Comparison of ENCODE assay signal across 8 cellular contexts in the genomic region with DNA sequence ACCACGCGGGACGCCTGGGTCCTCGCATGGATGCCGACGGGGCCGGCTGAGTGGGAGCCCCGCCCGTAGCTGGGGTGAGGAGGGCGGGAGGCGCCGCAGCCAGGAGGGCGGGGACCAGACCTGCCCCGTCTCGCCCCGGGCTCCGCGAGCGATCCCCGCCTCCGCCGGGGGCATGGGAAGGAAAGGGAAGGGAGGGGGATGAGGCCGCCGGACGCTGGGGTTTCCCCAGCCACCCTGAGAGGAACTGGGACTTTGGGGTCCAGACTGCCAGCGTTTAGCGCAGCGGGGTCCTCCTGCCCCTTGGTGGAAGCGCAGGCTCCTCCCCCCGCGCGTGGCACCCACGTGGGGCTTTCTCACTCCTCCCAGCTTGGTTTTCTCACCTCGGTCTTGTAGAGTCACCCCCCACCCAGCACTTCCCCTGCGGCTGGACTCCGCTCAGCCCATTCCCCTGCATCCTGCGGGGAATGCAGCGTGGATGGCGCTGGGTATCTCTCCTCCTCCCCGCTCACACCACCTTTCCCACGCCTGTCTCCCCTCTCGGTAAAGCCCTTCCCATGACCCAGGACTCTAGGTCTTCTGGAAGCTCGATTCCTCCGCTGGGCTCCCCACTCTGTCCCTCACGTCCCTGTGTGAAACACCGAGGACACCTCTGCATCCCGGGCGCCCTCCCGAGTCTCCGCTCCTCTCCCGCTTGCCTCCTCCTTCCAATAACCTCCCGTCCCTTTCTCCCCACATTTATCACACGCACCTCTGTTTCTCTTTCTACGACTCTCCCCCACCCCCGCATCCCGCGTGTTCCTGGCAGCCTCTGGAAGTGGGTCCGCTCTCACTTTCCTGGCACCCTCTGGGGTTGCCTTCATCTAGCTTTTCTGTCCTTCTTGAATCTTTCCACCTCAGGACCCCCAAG. TPM values are rescaled to one million over a fixed set of nuclear protein-coding genes. Genes with fewer than 3 reads are reported as not detected.
DNase-seq lines count a peak whose midpoint lies in the region; ATAC-seq and TF ChIP-seq lines count a peak whose summit lies in the region.

No MANE protein-coding gene starts in this region.

- peak overlapping the region; percentile 95 for H3K27ac Mint-ChIP-seq in activated T-helper 1 cell treated with anti-CD3 and anti-CD28 coated beads, Interleukin-12 subunit alpha, Interleukin-12 subunit beta, Interleukin-2, Interleukin-4 antibody, amounts not matched to agents 30 ng/mL and 10 ng/mL and 1 ng/mL, durations not matched to agents 14 hours and 24 hours and 36 hours

- H3K4me3 Mint-ChIP-seq in activated T-helper 1 cell treated with anti-CD3 and anti-CD28 coated beads, Interleukin-12 subunit alpha, Interleukin-12 subunit beta, Interleukin-2, Interleukin-4 antibody, amounts not matched to agents 30 ng/mL and 10 ng/mL and 1 ng/mL, durations not matched to agents 14 hours and 24 hours and 36 hours = peak overlapping the region; percentile 95

- H3K9me2 ChIP-seq in PC-9 (ENCODE audit: insufficient read depth) = no peaks in the 10 kb centered on the region

- DNase-seq in GM12865 (ENCODE audit: low read depth) (peak; percentile 88), PC-9 (peak in 1 of 2 experiments; percentile 73), fibroblast of villous mesenchyme (ENCODE audit: low read depth) (peak; percentile 71), suprapubic skin (ENCODE audit: low spot score in 2 of 2) (peak in 1 of 2 donors; percentile 84), NCI-H1048 (lab: John Stamatoyannopoulos, UW) (no peak)
- DNase-seq in activated T-helper 1 cell treated with anti-CD3 and anti-CD28 coated beads, Interleukin-12 subunit alpha, Interleukin-12 subunit beta, Interleukin-2, Interleukin-4 antibody, amounts not matched to agents 30 ng/mL and 10 ng/mL and 1 ng/mL, durations not matched to agents 14 hours and 24 hours and 36 hours (ENCODE audit: low spot score) = peak; percentile 83

- intact Hi-C loops in PC-9 (cut with micrococcal nuclease; ENCODE audit: unreplicated experiment) = loop anchor here (1.0 to 10.0 kb wide), 5 partner anchors 25 to 689 kb away; a partner anchor contains a TSS
- intact Hi-C loops in activated T-helper 1 cell treated with anti-CD3 and anti-CD28 coated beads, Interleukin-12 subunit alpha, Interleukin-12 subunit beta, Interleukin-2, Interleukin-4 antibody, amounts not matched to agents 30 ng/mL and 10 ng/mL and 1 ng/mL, durations not matched to agents 14 hours and 24 hours and 36 hours (cut with micrococcal nuclease) = loop anchor here (1.0 to 5.0 kb wide), 11 partner anchors 13 to 1004 kb away; a partner anchor contains a TSS

- H3K27ac ChIP-seq in PC-9 (no peak overlapping the region), neutrophil (peak overlapping the region; percentile 98), suprapubic skin (peak overlapping the region; percentile 43)

- H3K4me2 ChIP-seq in PC-9 = peak overlapping the region; percentile 98

- peak overlapping the region; percentile 96 for H3K4me3 ChIP-seq in GM12865 (ENCODE audit: low read depth, low read length)
- peak overlapping the region; percentile 80 for H3K4me3 ChIP-seq in PC-9
- peak overlapping the region; percentile 98 for H3K4me3 ChIP-seq in fibroblast of villous mesenchyme (ENCODE audit: low read depth, low read length)
- H3K4me3 ChIP-seq in neutrophil (ENCODE audit: low read depth in 1 of 2, low read length in 1 of 2) = peak overlapping the region; percentile 98 to 100
- H3K4me3 ChIP-seq in suprapubic skin = peak overlapping the region; percentile 69

- TF ChIP-seq CTCF in GM12865 (IDR thresholded peaks at IDR 0.05; ENCODE audit: insufficient read depth, low read depth, low read length, missing control alignments) (no peak), PC-9 (conservative IDR thresholded peaks at IDR 0.05) (no peak), fibroblast of villous mesenchyme (IDR thresholded peaks at IDR 0.05; ENCODE audit: insufficient read depth, low read depth, low read length) (no peak), neutrophil (IDR thresholded peaks at IDR 0.05) (peak; percentile 27), suprapubic skin (IDR thresholded peaks at IDR 0.05) (no peak)

- CTCF ChIA-PET in PC-9 (lab: Charles Lee) = interaction anchor here (0.6 to 0.9 kb wide), 4 partner anchors 14 to 407 kb away, joined by 3 to 5 read pairs (median 4); no protein-coding TSS in a partner anchor

- peak; percentile 40 for ATAC-seq in HG02588 (IDR thresholded peaks at IDR 0.05; ENCODE audit: unreplicated experiment)

- POLR2A ChIA-PET in PC-9 (lab: Charles Lee; ENCODE audit: unreplicated experiment) = interaction anchor here (0.6 to 0.9 kb wide), 3 partner anchors 75 to 1065 kb away, joined by 4 to 13 read pairs (median 6); no protein-coding TSS in a partner anchor

- H3K4me1 ChIP-seq in PC-9 (replicated peaks; ENCODE audit: insufficient read depth) = peaks cover 15% of the 10 kb centered on the region
- H3K4me1 ChIP-seq in neutrophil (ENCODE audit: control insufficient read depth in 1 of 2, insufficient read depth in 1 of 2, low read depth in 1 of 2, low read length in 1 of 2) = peaks cover 61 to 73% of the 10 kb centered on the region in 2 experiments
- peaks cover 61% of the 10 kb centered on the region for H3K4me1 ChIP-seq in suprapubic skin

- H2AFZ ChIP-seq in PC-9 = peak overlapping the region; percentile 70

- H4K20me1 ChIP-seq in PC-9 (ENCODE audit: insufficient read depth) = no peaks in the 10 kb centered on the region

- H3K27me3 Mint-ChIP-seq in activated T-helper 1 cell treated with anti-CD3 and anti-CD28 coated beads, Interleukin-12 subunit alpha, Interleukin-12 subunit beta, Interleukin-2, Interleukin-4 antibody, amounts not matched to agents 30 ng/mL and 10 ng/mL and 1 ng/mL, durations not matched to agents 14 hours and 24 hours and 36 hours (ENCODE audit: insufficient read depth) = no peaks in the 10 kb centered on the region

- H3K9me3 ChIP-seq in PC-9 (ENCODE audit: insufficient read depth, low read depth) = no peaks in the 10 kb centered on the region
- H3K9me3 ChIP-seq in neutrophil = no peaks in the 10 kb centered on the region
- H3K9me3 ChIP-seq in suprapubic skin = no peaks in the 10 kb centered on the region

- H3K36me3 Mint-ChIP-seq in activated T-helper 1 cell treated with anti-CD3 and anti-CD28 coated beads, Interleukin-12 subunit alpha, Interleukin-12 subunit beta, Interleukin-2, Interleukin-4 antibody, amounts not matched to agents 30 ng/mL and 10 ng/mL and 1 ng/mL, durations not matched to agents 14 hours and 24 hours and 36 hours (ENCODE audit: low read depth) = peaks cover 26% of the 10 kb centered on the region

- no peak for TF ChIP-seq EP300 in suprapubic skin (IDR thresholded peaks at IDR 0.05)

- H3K36me3 ChIP-seq in PC-9 (ENCODE audit: low read depth) (no peaks in the 10 kb centered on the region), neutrophil (peaks cover 26% of the 10 kb centered on the region), suprapubic skin (peaks cover 8% of the 10 kb centered on the region)

- H3K27me3 ChIP-seq in PC-9 (ENCODE audit: insufficient read depth, low read depth) (no peaks in the 10 kb centered on the region), neutrophil (no peaks in the 10 kb centered on the region), suprapubic skin (no peaks in the 10 kb centered on the region)

- no TSS peak for BruUV-seq in PC-9 (replicated peaks; lab: Mats Ljungman, UMichigan)

- no peaks in the 10 kb centered on the region; the same call in 1 of the 2 replicates for H3K79me2 ChIP-seq in PC-9 (ENCODE audit: low read depth)

- under 1% methylated on average over 49 of the region's 58 CpGs for WGBS in suprapubic skin

- H3K4me1 Mint-ChIP-seq in activated T-helper 1 cell treated with anti-CD3 and anti-CD28 coated beads, Interleukin-12 subunit alpha, Interleukin-12 subunit beta, Interleukin-2, Interleukin-4 antibody, amounts not matched to agents 30 ng/mL and 10 ng/mL and 1 ng/mL, durations not matched to agents 14 hours and 24 hours and 36 hours (ENCODE audit: low read depth) = peaks cover 55% of the 10 kb centered on the region

- H3F3A ChIP-seq in PC-9 (ENCODE audit: insufficient read depth, low read depth) = peaks cover 15% of the 10 kb centered on the region; the same call in 1 of the 2 replicates

- H3K9me3 Mint-ChIP-seq in activated T-helper 1 cell treated with anti-CD3 and anti-CD28 coated beads, Interleukin-12 subunit alpha, Interleukin-12 subunit beta, Interleukin-2, Interleukin-4 antibody, amounts not matched to agents 30 ng/mL and 10 ng/mL and 1 ng/mL, durations not matched to agents 14 hours and 24 hours and 36 hours = no peaks in the 10 kb centered on the region

- no peak for TF ChIP-seq POLR2A in suprapubic skin (IDR thresholded peaks at IDR 0.05)

RNA-seq across cellular contexts. Expression of a gene that starts 2.1 kb away (rescaled TPM):
- 67.9 and 74.9 TPM in 2 replicates for total RNA-seq in PC-9 (2021)
- 108 and 112 TPM in 2 replicates for total RNA-seq in activated T-helper 1 cell treated with anti-CD3 and anti-CD28 coated beads, Interleukin-12 subunit alpha, Interleukin-12 subunit beta, Interleukin-2, Interleukin-4 antibody, amounts not matched to agents 30 ng/mL and 10 ng/mL and 1 ng/mL, durations not matched to agents 14 hours and 24 hours and 36 hours
- 7.8 and 16.8 TPM in 2 replicates for total RNA-seq in fibroblast of villous mesenchyme
- total RNA-seq in suprapubic skin = 10 to 100 TPM; 16.4 to 19.9 (median 17.4) TPM

RNA-seq across cellular contexts. Expression of a gene that starts 12.4 kb away (rescaled TPM):
- total RNA-seq in PC-9 (2021) = 8.0 and 10.8 TPM in 2 replicates
- total RNA-seq in activated T-helper 1 cell treated with anti-CD3 and anti-CD28 coated beads, Interleukin-12 subunit alpha, Interleukin-12 subunit beta, Interleukin-2, Interleukin-4 antibody, amounts not matched to agents 30 ng/mL and 10 ng/mL and 1 ng/mL, durations not matched to agents 14 hours and 24 hours and 36 hours = 4.4 and 4.5 TPM in 2 replicates
- 3.5 and 4.5 TPM in 2 replicates for total RNA-seq in fibroblast of villous mesenchyme
- total RNA-seq in suprapubic skin = 1 to 10 TPM; 2.8 to 9.3 (median 4.8) TPM

RNA-seq across cellular contexts. Expression of a gene that starts 24.7 kb away (rescaled TPM):
- total RNA-seq in PC-9 (2021) (21.9 and 31.0 TPM in 2 replicates), fibroblast of villous mesenchyme (2.6 and 5.5 TPM in 2 replicates), suprapubic skin (100 to 1,000 TPM in 2 of 4 donors, 10 to 100 TPM in 2; 29.6 to 109 (median 88.1) TPM)
- total RNA-seq in activated T-helper 1 cell treated with anti-CD3 and anti-CD28 coated beads, Interleukin-12 subunit alpha, Interleukin-12 subunit beta, Interleukin-2, Interleukin-4 antibody, amounts not matched to agents 30 ng/mL and 10 ng/mL and 1 ng/mL, durations not matched to agents 14 hours and 24 hours and 36 hours = 2.8 and 2.9 TPM in 2 replicates

RNA-seq across cellular contexts. Expression of a gene that starts 41.6 kb away (rescaled TPM):
- total RNA-seq in PC-9 (2021) (24.1 and 26.4 TPM in 2 replicates), fibroblast of villous mesenchyme (9.7 and 11.2 TPM in 2 replicates), suprapubic skin (10 to 100 TPM; 13.4 to 30.0 (median 18.5) TPM)
- 35.3 and 36.1 TPM in 2 replicates for total RNA-seq in activated T-helper 1 cell treated with anti-CD3 and anti-CD28 coated beads, Interleukin-12 subunit alpha, Interleukin-12 subunit beta, Interleukin-2, Interleukin-4 antibody, amounts not matched to agents 30 ng/mL and 10 ng/mL and 1 ng/mL, durations not matched to agents 14 hours and 24 hours and 36 hours

RNA-seq across cellular contexts. Expression of a gene that starts 45.6 kb away (rescaled TPM):
- total RNA-seq in PC-9 (2021) = 37.7 and 43.7 TPM in 2 replicates
- total RNA-seq in activated T-helper 1 cell treated with anti-CD3 and anti-CD28 coated beads, Interleukin-12 subunit alpha, Interleukin-12 subunit beta, Interleukin-2, Interleukin-4 antibody, amounts not matched to agents 30 ng/mL and 10 ng/mL and 1 ng/mL, durations not matched to agents 14 hours and 24 hours and 36 hours = 59.3 and 66.6 TPM in 2 replicates
- 12.5 and 15.1 TPM in 2 replicates for total RNA-seq in fibroblast of villous mesenchyme
- total RNA-seq in suprapubic skin = 10 to 100 TPM; 23.0 to 51.5 (median 31.9) TPM
